ENCODE assay signal across 24 cellular contexts in genomic region chr2:40248294-40248693, GRCh38.
"Had no signal": no experiment of that assay in that cellular context is flagged by ENCODE, and none has a peak within 500 bp of the region (broad histone marks: within the 10 kb centered on the region; RNA-seq: fewer than 3 reads in every experiment).

No MANE protein-coding gene starts in this region.

- DNase-seq: activated CD4-positive, alpha-beta memory T cell treated with anti-CD3 and anti-CD28 coated beads, Interleukin-2, amount 10 ng/mL, durations not matched to agents 7 days and 5 days; activated CD4-positive, alpha-beta T cell treated with anti-CD3 and anti-CD28 coated beads for 36 hours; activated CD4-positive, alpha-beta T cell treated with anti-CD3 and anti-CD28 coated beads, Interleukin-2, amount 10 ng/mL, durations not matched to agents 24 days and 14 days; activated CD4-positive, CD25-positive, alpha-beta regulatory T cell; activated CD4-positive, CD25-positive, alpha-beta regulatory T cell treated with anti-CD3 and anti-CD28 coated beads, Interleukin-2, amount 50 U/mL, for 72 hours; activated CD8-positive, alpha-beta memory T cell treated with anti-CD3 and anti-CD28 coated beads, Interleukin-2, amount 50 U/mL, for 48 hours; activated gamma-delta T cell; activated naive CD4-positive, alpha-beta T cell; activated naive CD4-positive, alpha-beta T cell treated with anti-CD3 and anti-CD28 coated beads, Interleukin-2, amount 10 ng/mL, durations not matched to agents 7 days and 5 days; activated naive CD8-positive, alpha-beta T cell treated with anti-CD3 and anti-CD28 coated beads, Interleukin-2, amount 10 ng/mL, durations not matched to agents 7 days and 5 days; activated T-cell treated with anti-CD3 and anti-CD28 coated beads for 4 hours; activated T-cell treated with anti-CD3 and anti-CD28 coated beads, Interleukin-2, amount 50 U/mL, for 24 hours; activated T-cell treated with anti-CD3 and anti-CD28 coated beads, Interleukin-2, amount 50 U/mL, for 72 hours; dorsolateral prefrontal cortex; effector memory CD4-positive, alpha-beta T cell; endodermal cell; foreskin fibroblast; T-helper 2 cell had no signal

- H3K4me3 ChIP-seq: ascending aorta, breast epithelium, coronary artery, dorsolateral prefrontal cortex had no signal

- H3K4me1 ChIP-seq: breast epithelium had no signal

- ATAC-seq: activated CD4-positive, alpha-beta T cell treated with anti-CD3 and anti-CD28 coated beads for 36 hours; activated naive CD4-positive, alpha-beta T cell treated with anti-CD3 and anti-CD28 coated beads, Interleukin-2, amount 50 U/mL, for 72 hours; activated T-cell treated with anti-CD3 and anti-CD28 coated beads, Interleukin-2, amount 50 U/mL, for 72 hours; esophagus mucosa had no signal

- H3K27ac ChIP-seq: ascending aorta, breast epithelium, coronary artery, dorsolateral prefrontal cortex had no signal

- H3K9me3 ChIP-seq: ascending aorta, breast epithelium had no signal

- FAIRE-seq: frontal cortex had no signal

- H3K27me3 ChIP-seq: ascending aorta, breast epithelium had no signal

- H3K36me3 ChIP-seq: ascending aorta, breast epithelium had no signal
